8 cellular contexts compared by ENCODE assay signal in the genomic region with DNA sequence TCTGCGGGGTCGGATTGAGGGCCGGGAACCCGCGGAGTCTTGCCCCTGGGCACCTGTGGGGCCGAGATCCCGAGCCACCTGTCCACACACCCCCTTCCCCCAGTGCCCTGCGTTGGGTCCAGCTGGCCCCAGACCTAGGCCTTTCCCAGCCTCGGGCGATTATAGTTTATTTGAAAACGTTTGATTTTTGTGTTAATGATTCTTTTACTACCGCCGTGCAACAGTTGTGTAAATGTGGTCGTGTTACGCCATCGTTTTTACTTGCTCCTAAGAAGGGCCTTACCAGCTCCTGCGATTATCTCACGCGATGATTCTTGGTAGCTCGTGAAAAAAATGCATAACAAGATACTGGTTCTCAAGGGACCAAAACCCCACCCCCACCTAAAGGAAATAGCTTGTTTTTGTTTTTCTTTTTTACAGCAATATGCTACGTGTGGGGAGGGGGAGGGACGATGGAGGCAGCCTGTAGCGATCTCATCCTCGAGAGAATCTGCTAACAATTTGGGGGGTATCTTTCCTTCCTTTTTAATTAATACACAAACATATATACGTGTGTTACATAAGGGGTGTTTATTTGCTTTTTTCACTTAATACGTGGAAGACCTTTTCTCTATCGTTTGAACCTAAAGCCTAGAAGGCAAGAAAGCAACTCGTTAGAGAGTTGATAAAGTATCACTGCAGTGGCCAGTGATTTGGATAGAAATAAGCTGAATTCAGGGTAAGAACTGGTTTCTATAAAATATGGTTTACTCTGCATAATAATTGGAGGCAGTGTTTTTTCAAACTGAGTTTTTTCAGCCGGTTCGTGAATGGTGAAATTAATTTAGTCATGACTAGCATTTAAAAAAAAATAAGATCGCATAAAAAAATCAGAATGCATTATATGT. TPM values are rescaled to one million over a fixed set of nuclear protein-coding genes. Genes with fewer than 3 reads are reported as not detected.
A peak's percentile ranks its signal among the peaks of the same experiment; 100 is the strongest.
DNase-seq lines count a peak whose midpoint lies in the region; ATAC-seq and TF ChIP-seq lines count a peak whose summit lies in the region.

No MANE protein-coding gene starts in this region.

- H3K27ac Mint-ChIP-seq in activated B cell treated with CpG ODN at 0.5 μM for 24 hours (peak overlapping the region; percentile 59), osteocyte (ENCODE audit: unreplicated experiment) (peak overlapping the region; percentile 82)

- peak overlapping the region; percentile 86 for H2AFZ ChIP-seq in IMR-90 (replicated peaks; ENCODE audit: low read length, poor library complexity)

- H3K14ac ChIP-seq in IMR-90 (replicated peaks; ENCODE audit: low read depth, low read length), result 0 out of 2 replicates have a peak overlapping the region, but pooled peaks have one; percentile 29

- peak overlapping the region; percentile 87 for H2AK9ac ChIP-seq in IMR-90 (replicated peaks; ENCODE audit: low read depth, low read length, poor library complexity)

- CTCF ChIA-PET in IMR-90 (lab: Yijun Ruan, JAX) (interaction anchor here (1.5 kb wide), 1 partner anchor 9 kb away, joined by 3 read pairs; no protein-coding TSS in a partner anchor), activated B cell treated with CpG ODN at 0.5 μM for 24 hours (lab: Charles Lee) (interaction anchor here (0.8 kb wide), 1 partner anchor 11 kb away, joined by 3 read pairs; no protein-coding TSS in a partner anchor)

- TF ChIP-seq POLR2A in IMR-90 (IDR thresholded peaks at IDR 0.05; ENCODE audit: low read depth, low read length), result no peak

- no peaks in the 10 kb centered on the region for H3K9me1 ChIP-seq in IMR-90 (ENCODE audit: insufficient read depth, low read length)

- no peak overlapping the region for H2BK15ac ChIP-seq in IMR-90 (ENCODE audit: low read depth, low read length)

- peak overlapping the region; percentile 11; the same call in 1 of the 2 replicates for H3K18ac ChIP-seq in IMR-90 (ENCODE audit: low read depth, low read length)

- H3K27me3 ChIP-seq in IMR-90 (ENCODE audit: control insufficient read depth, insufficient read depth, low read length), result peaks cover 12% of the 10 kb centered on the region

- H3K4ac ChIP-seq in IMR-90 (ENCODE audit: low read depth, low read length), result 0 out of 2 replicates have a peak overlapping the region, but pooled peaks have one; percentile 22

- H3K4me1 Mint-ChIP-seq in activated B cell treated with CpG ODN at 0.5 μM for 24 hours (peaks cover 18% of the 10 kb centered on the region), osteocyte (ENCODE audit: unreplicated experiment) (peaks cover 24% of the 10 kb centered on the region)

- peak overlapping the region; percentile 95 for H3K4me2 ChIP-seq in IMR-90 (ENCODE audit: low read depth, low read length)

- H4K8ac ChIP-seq in IMR-90 (ENCODE audit: low read depth in 2 of 2, low read length in 2 of 2), result peak overlapping the region; percentile 29 to 45; a peak in 2 of 4 replicates

- ATAC-seq in GM21576 (IDR thresholded peaks at IDR 0.05; ENCODE audit: unreplicated experiment) (peak; percentile 40), IMR-90 (ENCODE audit: low read depth) (peak; percentile 22), activated B cell treated with CpG ODN at 0.5 μM for 24 hours (ENCODE audit: low read depth) (peak; percentile 15)

- H3K4me3 Mint-ChIP-seq in activated B cell treated with CpG ODN at 0.5 μM for 24 hours (peak overlapping the region; percentile 84), osteocyte (ENCODE audit: unreplicated experiment) (peak overlapping the region; percentile 78)

- no peak overlapping the region for H2BK5ac ChIP-seq in IMR-90 (ENCODE audit: low read depth, low read length, poor library complexity, severe bottlenecking)

- TF ChIP-seq CTCF in IMR-90 (conservative IDR thresholded peaks at IDR 0.05; ENCODE audit: low read depth, low read length) (no peak), activated B cell treated with CpG ODN at 0.5 μM for 24 hours (IDR thresholded peaks at IDR 0.05) (no peak), osteocyte (IDR thresholded peaks at IDR 0.05) (no peak)

- no peak overlapping the region for H4K91ac ChIP-seq in IMR-90 (ENCODE audit: insufficient read depth, low read depth, low read length)

- no peak for TF ChIP-seq RAD21 in IMR-90 (IDR thresholded peaks at IDR 0.05; ENCODE audit: low read length)

- dilution Hi-C loops in IMR-90 (cut with HindIII; ENCODE audit: low sequenced_read_pairs, unreplicated experiment), result no loop called here

- peaks cover 2% of the 10 kb centered on the region for H3K9me3 Mint-ChIP-seq in activated B cell treated with CpG ODN at 0.5 μM for 24 hours
- H3K9me3 Mint-ChIP-seq in osteocyte (ENCODE audit: unreplicated experiment), result no peaks in the 10 kb centered on the region

- POLR2A ChIA-PET in IMR-90 (lab: Charles Lee; ENCODE audit: unreplicated experiment) (interaction anchor here (0.6 kb wide), 1 partner anchor 71 kb away, joined by 6 read pairs; no protein-coding TSS in a partner anchor), activated B cell treated with CpG ODN at 0.5 μM for 24 hours (lab: Charles Lee) (interaction anchor here (1.0 to 2.5 kb wide), 3 partner anchors 115 to 191 kb away, joined by 3 to 23 read pairs (median 4); a partner anchor contains a TSS)

- BruUV-seq in IMR-90 (replicated peaks; lab: Mats Ljungman, UMichigan), result TSS peak; percentile 34

- no peak overlapping the region for H4K5ac ChIP-seq in IMR-90 (ENCODE audit: low read depth, low read length)

- WGBS in IMR-90 (ENCODE audit: extremely low coverage in 2 of 2, insufficient read length in 1 of 2), 2 experiments, result no CpG with 5 or more reads among the region's 31 CpGs

- no peak overlapping the region for H2BK20ac ChIP-seq in IMR-90 (ENCODE audit: low read depth, low read length)

- H3K9ac ChIP-seq in IMR-90 (ENCODE audit: low read depth, low read length), result peak overlapping the region; percentile 52

- H3K36me3 Mint-ChIP-seq in activated B cell treated with CpG ODN at 0.5 μM for 24 hours (ENCODE audit: low read depth), result peaks cover 3% of the 10 kb centered on the region
- H3K36me3 Mint-ChIP-seq in osteocyte (ENCODE audit: unreplicated experiment), result peaks cover 2% of the 10 kb centered on the region

- DNase-seq in NCI-H2081 (lab: John Stamatoyannopoulos, UW) (peak; percentile 18 to 58), NCI-H2081 treated with DMSO at 0.1 percent for 48 hours (lab: John Stamatoyannopoulos, UW) (no peak), IMR-90 (peak; percentile 53), activated B cell treated with CpG ODN at 0.5 μM for 24 hours (no peak), foreskin melanocyte (peak; percentile 32), osteocyte (ENCODE audit: extremely low spot score, unreplicated experiment) (no peak), NCI-H774 (lab: John Stamatoyannopoulos, UW) (no peak)

- H3K36me3 ChIP-seq in IMR-90 (ENCODE audit: control insufficient read depth, insufficient read depth, low read length), result no peaks in the 10 kb centered on the region

- H3K4me3 ChIP-seq in IMR-90 (ENCODE audit: insufficient read depth, low read depth, low read length), result peak overlapping the region; percentile 65

- H3K4me1 ChIP-seq in IMR-90 (ENCODE audit: control insufficient read depth, insufficient read depth, low read length), result no peaks in the 10 kb centered on the region

- H3K23ac ChIP-seq in IMR-90 (ENCODE audit: low read depth, low read length), result no peak overlapping the region

- no peaks in the 10 kb centered on the region for H4K20me1 ChIP-seq in IMR-90 (ENCODE audit: insufficient read depth, low read length)

- H3K27me3 Mint-ChIP-seq in activated B cell treated with CpG ODN at 0.5 μM for 24 hours (peaks cover 41% of the 10 kb centered on the region), osteocyte (ENCODE audit: unreplicated experiment) (peaks cover 21% of the 10 kb centered on the region)

- intact Hi-C loops in IMR-90 (cut with micrococcal nuclease) (no loop called here), activated B cell treated with CpG ODN at 0.5 μM for 24 hours (cut with micrococcal nuclease) (loop anchor here (1.0 to 10.0 kb wide), 3 partner anchors 116 to 1749 kb away; a partner anchor contains a TSS)

- H3K9me3 ChIP-seq in IMR-90 (ENCODE audit: control insufficient read depth, insufficient read depth, low read length), result no peaks in the 10 kb centered on the region

- H2AK5ac ChIP-seq in IMR-90 (ENCODE audit: low read depth, low read length), result no peak overlapping the region

- 0 out of 2 replicates have a peak overlapping the region, but pooled peaks have one; percentile 47 for H3K56ac ChIP-seq in IMR-90 (ENCODE audit: extremely low read depth, insufficient read depth, low read length)

- peaks cover 0 to 9% of the 10 kb centered on the region in 2 experiments; a peak in 2 of 4 replicates for H3K79me1 ChIP-seq in IMR-90 (ENCODE audit: low read depth in 1 of 2, low read length in 2 of 2)

- H3K27ac ChIP-seq in IMR-90 (ENCODE audit: insufficient read depth, low read length), result peak overlapping the region; percentile 46

- in situ Hi-C loops in IMR-90 (cut with MboI; ENCODE audit: low sequenced_read_pairs), result no loop called here

- no peak overlapping the region; the same call in 1 of the 2 replicates for H2BK120ac ChIP-seq in IMR-90 (ENCODE audit: low read depth, low read length)

TF ChIP-seq in IMR-90, 13 proteins besides CTCF, POLR2A, EP300 and RAD21 (continues in another document):
- TF ChIP-seq SMC3 (IDR thresholded peaks at IDR 0.05; ENCODE audit: low read depth, low read length) (no peak), CEBPB (IDR thresholded peaks at IDR 0.05; ENCODE audit: low read depth, low read length) (no peak), RFX5 (IDR thresholded peaks at IDR 0.05; ENCODE audit: low read depth, low read length) (no peak), NFE2L2 (IDR thresholded peaks at IDR 0.05; ENCODE audit: low read depth, low read length) (no peak), FOS (IDR thresholded peaks at IDR 0.05; ENCODE audit: low read depth, low read length) (no peak), CHD1 (IDR thresholded peaks at IDR 0.05; ENCODE audit: low read depth, low read length) (no peak)
- TF ChIP-seq, protein P1, sequence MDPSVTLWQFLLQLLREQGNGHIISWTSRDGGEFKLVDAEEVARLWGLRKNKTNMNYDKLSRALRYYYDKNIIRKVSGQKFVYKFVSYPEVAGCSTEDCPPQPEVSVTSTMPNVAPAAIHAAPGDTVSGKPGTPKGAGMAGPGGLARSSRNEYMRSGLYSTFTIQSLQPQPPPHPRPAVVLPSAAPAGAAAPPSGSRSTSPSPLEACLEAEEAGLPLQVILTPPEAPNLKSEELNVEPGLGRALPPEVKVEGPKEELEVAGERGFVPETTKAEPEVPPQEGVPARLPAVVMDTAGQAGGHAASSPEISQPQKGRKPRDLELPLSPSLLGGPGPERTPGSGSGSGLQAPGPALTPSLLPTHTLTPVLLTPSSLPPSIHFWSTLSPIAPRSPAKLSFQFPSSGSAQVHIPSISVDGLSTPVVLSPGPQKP (IDR thresholded peaks at IDR 0.05; ENCODE audit: borderline replicate concordance, low read depth, low read length), result no peak

RNA-seq across cellular contexts. Expression of a gene that starts 1.1 kb away (rescaled TPM):
- 10.2 and 16.7 TPM in 2 replicates for total RNA-seq in IMR-90 (2012; rRNA removed)
- polyA plus RNA-seq in IMR-90 (2012; rRNA removed), result 1.3 and 1.9 TPM in 2 replicates
- polyA plus RNA-seq in IMR-90 (2012; cell fraction: cytosol; rRNA removed), result 0.21 and 0.27 TPM in 2 replicates
- polyA plus RNA-seq in IMR-90 (2012; cell fraction: nucleus; rRNA removed; ENCODE audit: low replicate concordance), result 0.41 and 4.7 TPM in 2 replicates
- 6.7 and 8.0 TPM in 2 replicates for total RNA-seq in activated B cell treated with CpG ODN at 0.5 μM for 24 hours
- total RNA-seq in osteocyte, result 24.5 and 28.8 TPM in 2 replicates

Comparison
In these comparisons a context has a peak if more than half of its experiments do, and no peak if none do; other contexts are left out.
1. DNase-seq: peak in NCI-H2081 (2 of 2), IMR-90 (single experiment) and foreskin melanocyte (single experiment); none in NCI-H2081 treated with DMSO at 0.1 percent for 48 hours (single experiment), activated B cell treated with CpG ODN at 0.5 μM for 24 hours (single experiment), osteocyte (single experiment) and NCI-H774 (single experiment).
2. Peak in every context shown above with its lines, with median percentiles within 50 percentile points of each other: ATAC-seq.